Comparison of ENCODE assay signal across 8 cellular contexts in the genomic region with DNA sequence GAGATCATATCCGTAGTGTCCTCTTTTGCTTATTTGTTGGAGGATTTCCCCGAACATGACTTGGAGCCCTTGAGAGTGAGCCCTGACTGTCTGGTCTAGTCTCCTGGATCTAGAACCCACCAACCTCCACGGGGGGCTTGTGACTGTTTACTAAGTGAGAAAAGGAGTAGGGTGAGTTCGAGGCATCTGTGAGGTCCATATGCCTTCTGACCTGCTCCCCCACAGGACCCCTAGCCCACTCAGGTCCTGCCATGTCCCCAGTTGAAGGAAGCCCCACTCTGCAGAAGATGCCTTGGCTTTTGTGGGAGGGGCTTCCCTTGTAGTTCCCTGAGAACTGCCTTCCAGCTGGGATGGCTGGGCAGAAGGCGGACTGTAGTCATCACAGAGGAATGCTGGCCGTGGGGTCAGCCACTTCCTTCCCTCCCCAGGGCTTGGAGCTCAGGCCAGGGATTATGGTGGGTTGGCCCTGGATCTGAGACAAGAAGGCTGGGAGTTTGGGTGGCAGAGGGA. TPM values are rescaled to one million over a fixed set of nuclear protein-coding genes. Genes with fewer than 3 reads are reported as not detected.
DNase-seq lines count a peak whose midpoint lies in the region; ATAC-seq and TF ChIP-seq lines count a peak whose summit lies in the region.

No MANE protein-coding gene starts in this region.

- H3K4me2 ChIP-seq in Karpas-422 (ENCODE audit: low read depth, low read length, poor library complexity, severe bottlenecking): peak overlapping the region; percentile 99

- H3K9me2 ChIP-seq in Karpas-422 (replicated peaks; ENCODE audit: insufficient read depth, low read length): no peaks in the 10 kb centered on the region

- H3K9ac ChIP-seq in Karpas-422 (ENCODE audit: low read length): peak overlapping the region; percentile 80; the same call in 1 of the 2 replicates

- H3K27ac ChIP-seq in Karpas-422 (ENCODE audit: low read length) (no peak overlapping the region), brain microvascular endothelial cell (peak overlapping the region; percentile 84)

- peak overlapping the region; percentile 45; the same call in 1 of the 2 replicates for H2AFZ ChIP-seq in Karpas-422 (ENCODE audit: low read length)

- peaks cover 22% of the 10 kb centered on the region for H3K4me1 ChIP-seq in Karpas-422 (ENCODE audit: low read length)

- H3K4me3 ChIP-seq in Karpas-422 (ENCODE audit: low read length) (peak overlapping the region; percentile 89), brain microvascular endothelial cell (ENCODE audit: low read depth, low read length) (peak overlapping the region; percentile 65)

- no peaks in the 10 kb centered on the region for H3K79me2 ChIP-seq in Karpas-422 (ENCODE audit: low read length)

- H3K36me3 ChIP-seq in Karpas-422 (ENCODE audit: insufficient read depth, low read length): no peaks in the 10 kb centered on the region
- no peaks in the 10 kb centered on the region for H3K36me3 ChIP-seq in brain microvascular endothelial cell (replicated peaks)

- H4K20me1 ChIP-seq in Karpas-422 (ENCODE audit: insufficient read depth, low read depth, low read length): no peaks in the 10 kb centered on the region; the same call in 1 of the 2 replicates

- in situ Hi-C loops in brain microvascular endothelial cell (cut with HindIII; ENCODE audit: low pct_ligation_motif_present, low sequenced_read_pairs): no loop called here

- DNase-seq in COLO829 (ENCODE audit: low spot score): peak; percentile 77
- DNase-seq in Karpas-422: no peak
- peak; percentile 89 for DNase-seq in brain microvascular endothelial cell
- peak; percentile 90 for DNase-seq in iris pigment epithelial cell (ENCODE audit: low read depth)
- DNase-seq in stimulated activated CD8-positive, alpha-beta memory T cell treated with anti-CD3 and anti-CD28 coated beads, Interleukin-4, amount 100 ng/mL, for 48 hours: peak; percentile 29
- DNase-seq in NCI-H446 (lab: John Stamatoyannopoulos, UW): no peak
- no peak for DNase-seq in medulla oblongata (ENCODE audit: extremely low spot score)

- H3K27me3 ChIP-seq in Karpas-422 (ENCODE audit: low read length) (no peaks in the 10 kb centered on the region), brain microvascular endothelial cell (replicated peaks) (no peaks in the 10 kb centered on the region)

- TF ChIP-seq CTCF in brain microvascular endothelial cell (IDR thresholded peaks at IDR 0.05; ENCODE audit: low read depth, low read length, missing control alignments): no peak

- ATAC-seq in HG03108 (IDR thresholded peaks at IDR 0.05; ENCODE audit: unreplicated experiment): no peak

- no peaks in the 10 kb centered on the region for H3K9me3 ChIP-seq in Karpas-422 (ENCODE audit: low read length)

RNA-seq across cellular contexts. Expression of gene IRF1, which starts 7.0 kb away (rescaled TPM):
- total RNA-seq in Karpas-422 (2014; rRNA removed; shearing (Covaris generic); ENCODE audit: low replicate concordance): 4.8 and 7.3 TPM in 2 replicates

RNA-seq across cellular contexts. Expression of gene IL5, which starts 45.8 kb away (rescaled TPM):
- not detected in 2 replicates for total RNA-seq in Karpas-422 (2014; rRNA removed; shearing (Covaris generic); ENCODE audit: low replicate concordance)

RNA-seq across cellular contexts. Expression of gene RAD50, which starts 59.2 kb away (rescaled TPM):
- total RNA-seq in Karpas-422 (2014; rRNA removed; shearing (Covaris generic); ENCODE audit: low replicate concordance): 37.3 and 72.6 TPM in 2 replicates

Comparison
In these comparisons a context has a peak if more than half of its experiments do, and no peak if none do; other contexts are left out.
1. DNase-seq: peak in COLO829 (single experiment), brain microvascular endothelial cell (single experiment), iris pigment epithelial cell (single experiment) and stimulated activated CD8-positive, alpha-beta memory T cell treated with anti-CD3 and anti-CD28 coated beads, Interleukin-4, amount 100 ng/mL, for 48 hours (single experiment); none in Karpas-422 (single experiment), NCI-H446 (0 of 2) and medulla oblongata (single experiment).